1 cellular context compared by ENCODE assay signal in genomic region chr14:56844603-56845002, GRCh38.
TF ChIP-seq lines count a peak whose summit lies in the region.

No MANE protein-coding gene starts in this region.

TF ChIP-seq in H1, 55 proteins besides CTCF, POLR2A, EP300 and RAD21:
- TF ChIP-seq MAX (IDR thresholded peaks at IDR 0.05) (peak; percentile 52; the same call in 1 of the 2 replicates), CBX8 (IDR thresholded peaks at IDR 0.05; ENCODE audit: borderline replicate concordance, low read depth, low read length) (no peak)
